7 cellular contexts compared by ENCODE assay signal in the genomic region with DNA sequence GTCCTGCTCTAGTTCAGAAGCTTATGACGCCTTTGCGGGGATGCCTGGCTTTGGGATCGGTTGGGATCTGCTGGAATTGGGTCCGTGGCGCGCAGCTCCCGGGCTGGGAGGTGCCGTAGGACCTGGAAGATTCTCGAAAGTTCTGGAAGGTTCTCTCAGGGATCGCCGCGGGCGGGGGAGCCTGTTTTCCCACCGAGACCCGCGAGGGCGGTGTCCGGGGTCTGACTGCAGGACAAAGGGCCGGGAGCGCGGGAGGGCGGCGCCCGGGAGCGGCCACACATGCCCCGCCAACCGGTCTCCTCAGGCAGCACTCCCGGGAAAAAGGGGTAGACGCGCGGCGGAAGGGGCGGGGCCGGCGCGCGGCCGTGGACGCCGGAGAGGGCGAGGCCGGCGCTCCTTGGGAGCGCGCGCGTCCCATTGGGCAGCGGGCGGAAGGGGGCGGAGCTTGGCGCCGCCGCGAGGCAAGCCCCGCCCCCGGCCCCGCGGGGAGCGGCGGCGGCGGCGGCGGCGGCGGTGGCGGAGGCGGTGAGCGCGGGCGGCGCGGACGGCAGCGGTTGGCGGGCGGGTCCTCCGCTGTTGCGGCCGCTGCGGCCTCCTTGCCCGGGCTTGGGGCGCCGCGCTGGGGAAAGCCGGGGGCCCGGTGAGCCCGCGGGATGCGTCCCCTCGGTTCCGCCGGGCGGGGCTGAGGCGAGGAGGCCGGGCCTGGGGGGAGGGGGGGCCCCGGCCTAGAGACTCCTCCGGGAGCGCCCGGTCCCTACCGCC. TPM values are rescaled to one million over a fixed set of nuclear protein-coding genes. Genes with fewer than 3 reads are reported as not detected.
DNase-seq lines count a peak whose midpoint lies in the region; ATAC-seq, FAIRE-seq and TF ChIP-seq lines count a peak whose summit lies in the region.

No MANE protein-coding gene starts in this region.

- H3K4me3 ChIP-seq in astrocyte (ENCODE audit: insufficient read depth, low read depth, low read length): peak overlapping the region; percentile 70
- H3K4me3 ChIP-seq in retinal pigment epithelial cell (ENCODE audit: low read length): peak overlapping the region; percentile 78

- peaks cover 23% of the 10 kb centered on the region for H3K4me1 ChIP-seq in astrocyte (ENCODE audit: insufficient read depth, low read length)

- H3K9me3 Mint-ChIP-seq in astrocyte (ENCODE audit: unreplicated experiment): no peaks in the 10 kb centered on the region

- ATAC-seq in GM18498 (IDR thresholded peaks at IDR 0.05; ENCODE audit: unreplicated experiment) (peak; percentile 86), HG02884 (IDR thresholded peaks at IDR 0.05; ENCODE audit: unreplicated experiment) (peak; percentile 83)

- H3K9ac ChIP-seq in astrocyte (ENCODE audit: low read length): peak overlapping the region; percentile 87

- DNase-seq in NCI-H1694 treated with DMSO at 0.1 percent for 48 hours (lab: John Stamatoyannopoulos, UW) (peak; percentile 56), T-helper 22 cell (ENCODE audit: low read depth) (peak; percentile 76), astrocyte (ENCODE audit: low read depth) (peak; percentile 57), hippocampal formation (lab: John Stamatoyannopoulos, UW) (peak; percentile 83 to 89), retinal pigment epithelial cell (ENCODE audit: low read depth) (no peak)

- peaks cover 29% of the 10 kb centered on the region for H3K79me2 ChIP-seq in astrocyte (ENCODE audit: insufficient read depth, low read length)

- H2AFZ ChIP-seq in astrocyte (ENCODE audit: low read depth, low read length): peak overlapping the region; percentile 82

- H3K27ac ChIP-seq in astrocyte (ENCODE audit: low read depth, low read length): peak overlapping the region; percentile 75

- no peak for FAIRE-seq in astrocyte (lab: Jason Lieb, UNC)

- peak overlapping the region; percentile 93 for H3K4me3 Mint-ChIP-seq in astrocyte (ENCODE audit: unreplicated experiment)

- H3K27me3 ChIP-seq in astrocyte (ENCODE audit: insufficient read depth, low read length): no peaks in the 10 kb centered on the region

- peak overlapping the region; percentile 87 for H3K27ac Mint-ChIP-seq in astrocyte (ENCODE audit: unreplicated experiment)

- peaks cover 8% of the 10 kb centered on the region for H3K4me1 Mint-ChIP-seq in astrocyte (ENCODE audit: low read depth, unreplicated experiment)

- peak overlapping the region; percentile 98 for H3K4me2 ChIP-seq in astrocyte (ENCODE audit: low read length)

- no peak for TF ChIP-seq CTCF in astrocyte (IDR thresholded peaks at IDR 0.05; ENCODE audit: insufficient read depth, low read depth, low read length)
- TF ChIP-seq CTCF in retinal pigment epithelial cell (conservative IDR thresholded peaks at IDR 0.05; ENCODE audit: low read depth, low read length): no peak

- H3K36me3 Mint-ChIP-seq in astrocyte (ENCODE audit: low read depth, unreplicated experiment): peaks cover 8% of the 10 kb centered on the region

- peaks cover 16% of the 10 kb centered on the region for H4K20me1 ChIP-seq in astrocyte (ENCODE audit: insufficient read depth, low read length)

- no peaks in the 10 kb centered on the region for H3K27me3 Mint-ChIP-seq in astrocyte (ENCODE audit: low read depth, unreplicated experiment)

- H3K36me3 ChIP-seq in astrocyte (ENCODE audit: insufficient read depth, low read length): peaks cover 17% of the 10 kb centered on the region

- H3K9me3 ChIP-seq in astrocyte (ENCODE audit: insufficient read depth, low read depth, low read length): no peaks in the 10 kb centered on the region

RNA-seq across cellular contexts. Expression of a gene that starts 29.0 kb away (rescaled TPM):
- 64.0 and 67.3 TPM in 2 replicates for total RNA-seq in astrocyte

RNA-seq across cellular contexts. Expression of a gene that starts 46.7 kb away (rescaled TPM):
- total RNA-seq in astrocyte: 34.1 and 35.9 TPM in 2 replicates

RNA-seq across cellular contexts. Expression of a gene that starts 52.7 kb away (rescaled TPM):
- total RNA-seq in astrocyte: 94.7 and 108 TPM in 2 replicates
